24 cellular contexts compared by ENCODE assay signal in the genomic region with DNA sequence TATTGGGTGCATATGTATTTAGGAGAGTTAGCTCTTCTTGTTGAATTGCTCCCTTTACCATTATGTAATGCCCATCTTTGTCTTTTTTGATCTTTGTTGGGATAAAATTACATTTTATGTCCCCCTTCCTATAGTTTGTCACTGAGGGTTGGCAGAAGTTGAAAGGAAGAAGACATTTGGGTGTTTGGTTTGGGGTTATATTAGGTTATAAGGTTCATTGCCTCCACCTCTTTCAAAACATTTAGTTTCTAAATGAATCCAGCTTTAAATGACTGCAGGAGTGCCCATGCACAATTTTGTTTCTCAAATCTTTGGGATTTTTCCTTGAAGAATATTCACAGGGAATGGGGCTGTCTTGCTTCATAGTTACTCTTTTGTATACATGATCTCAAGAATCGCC. TPM values are rescaled to one million over a fixed set of nuclear protein-coding genes. Genes with fewer than 3 reads are reported as not detected.
DNase-seq lines count a peak whose midpoint lies in the region; ATAC-seq and TF ChIP-seq lines count a peak whose summit lies in the region.
"Had no signal": no experiment of that assay in that cellular context is flagged by ENCODE, and none has a peak within 500 bp of the region (broad histone marks: within the 10 kb centered on the region; RNA-seq: fewer than 3 reads in every experiment).

No MANE protein-coding gene starts in this region.

- no peaks in the 10 kb centered on the region for H3K27me3 ChIP-seq in ascending aorta
- H3K27me3 ChIP-seq: BLaER1 had no signal

- POLR2A ChIA-PET in activated CD4-positive, alpha-beta memory T cell treated with anti-CD3 and anti-CD28 coated beads, Interleukin-2, amount 10 ng/mL, durations not matched to agents 7 days and 5 days (lab: Charles Lee): interaction anchor here (0.7 to 1.7 kb wide), 4 partner anchors 15 to 39 kb away, joined by 3 to 11 read pairs (median 4); a partner anchor contains a TSS
- POLR2A ChIA-PET in activated CD4-positive, alpha-beta memory T cell treated with anti-CD3 and anti-CD28 coated beads for 36 hours (lab: Charles Lee): interaction anchor here (1.1 kb wide), 1 partner anchor 14 kb away, joined by 3 read pairs; a partner anchor contains a TSS

- H3K27ac ChIP-seq in SK-N-MC (peak overlapping the region; percentile 35; the same call in 1 of the 2 replicates), ascending aorta (no peak overlapping the region)
- H3K27ac ChIP-seq: 22Rv1, BLaER1, GM23248 had no signal

- no peaks in the 10 kb centered on the region for H3K36me3 ChIP-seq in SK-N-MC (ENCODE audit: insufficient read depth, low read length)
- no peaks in the 10 kb centered on the region for H3K36me3 ChIP-seq in ascending aorta
- H3K36me3 ChIP-seq: BLaER1, HAP-1 had no signal

- no peaks in the 10 kb centered on the region for H3K36me3 Mint-ChIP-seq in activated CD4-positive, alpha-beta memory T cell treated with anti-CD3 and anti-CD28 coated beads, Interleukin-2, amount 10 ng/mL, durations not matched to agents 7 days and 5 days (ENCODE audit: low read depth)
- H3K36me3 Mint-ChIP-seq in activated CD4-positive, alpha-beta memory T cell treated with anti-CD3 and anti-CD28 coated beads for 36 hours: no peaks in the 10 kb centered on the region
- H3K36me3 Mint-ChIP-seq in nephron (ENCODE audit: low read depth) (no peaks in the 10 kb centered on the region), osteocyte (ENCODE audit: unreplicated experiment) (no peaks in the 10 kb centered on the region)

- CTCF ChIA-PET in activated CD4-positive, alpha-beta memory T cell treated with anti-CD3 and anti-CD28 coated beads, Interleukin-2, amount 10 ng/mL, durations not matched to agents 7 days and 5 days (lab: Charles Lee): no interaction called here
- CTCF ChIA-PET in activated CD4-positive, alpha-beta memory T cell treated with anti-CD3 and anti-CD28 coated beads for 36 hours (lab: Charles Lee): interaction anchor here (0.9 to 1.6 kb wide), 2 partner anchors 19 to 58 kb away, joined by 3 to 5 read pairs; no protein-coding TSS in a partner anchor

- H3K9me3 ChIP-seq in SK-N-MC (ENCODE audit: low read depth, low read length) (no peaks in the 10 kb centered on the region), ascending aorta (no peaks in the 10 kb centered on the region)
- H3K9me3 ChIP-seq: BLaER1, HAP-1 had no signal

- H3K4me1 Mint-ChIP-seq in activated CD4-positive, alpha-beta memory T cell treated with anti-CD3 and anti-CD28 coated beads, Interleukin-2, amount 10 ng/mL, durations not matched to agents 7 days and 5 days: peaks cover 46% of the 10 kb centered on the region
- peaks cover 28% of the 10 kb centered on the region for H3K4me1 Mint-ChIP-seq in activated CD4-positive, alpha-beta memory T cell treated with anti-CD3 and anti-CD28 coated beads for 36 hours (ENCODE audit: low read depth)
- peaks cover 8% of the 10 kb centered on the region for H3K4me1 Mint-ChIP-seq in nephron
- H3K4me1 Mint-ChIP-seq in osteocyte (ENCODE audit: unreplicated experiment): peaks cover 16% of the 10 kb centered on the region

- peaks cover 0 to 5% of the 10 kb centered on the region in 2 donors for H3K4me1 ChIP-seq in ascending aorta
- H3K4me1 ChIP-seq: BLaER1, HAP-1 had no signal

- peak; percentile 51 for ATAC-seq in HG02759 (IDR thresholded peaks at IDR 0.05; ENCODE audit: unreplicated experiment)

- no peak for DNase-seq in activated CD4-positive, alpha-beta memory T cell treated with anti-CD3 and anti-CD28 coated beads, Interleukin-2, amount 10 ng/mL, durations not matched to agents 7 days and 5 days
- no peak for DNase-seq in activated CD4-positive, alpha-beta memory T cell treated with anti-CD3 and anti-CD28 coated beads for 36 hours
- DNase-seq in SK-N-MC (ENCODE audit: low read depth, low spot score) (no peak), ascending aorta (ENCODE audit: low spot score in 2 of 2) (no peak), osteocyte (ENCODE audit: extremely low spot score, unreplicated experiment) (no peak)
- DNase-seq in activated CD8-positive, alpha-beta memory T cell treated with anti-CD3 and anti-CD28 coated beads, Interleukin-2, amount 50 U/mL, for 4 hours: no peak
- DNase-seq: ACHN; CD4-positive, alpha-beta T cell; DND-41; GM23248; KBM-7; NCI-H1092 treated with DMSO at 0.1 percent for 48 hours; NCI-H1436 treated with DMSO at 0.1 percent for 48 hours; NCI-H2029; NCI-H345; NCI-H524; NCI-H774; Right ventricle myocardium superior; SW 1271 had no signal

- no peak overlapping the region for H3K4me3 Mint-ChIP-seq in activated CD4-positive, alpha-beta memory T cell treated with anti-CD3 and anti-CD28 coated beads, Interleukin-2, amount 10 ng/mL, durations not matched to agents 7 days and 5 days
- H3K4me3 Mint-ChIP-seq in activated CD4-positive, alpha-beta memory T cell treated with anti-CD3 and anti-CD28 coated beads for 36 hours: no peak overlapping the region
- H3K4me3 Mint-ChIP-seq in nephron (no peak overlapping the region), osteocyte (ENCODE audit: unreplicated experiment) (no peak overlapping the region)
- H3K4me3 Mint-ChIP-seq: CD4-positive, alpha-beta T cell had no signal

- peak overlapping the region; percentile 19 for H3K27ac Mint-ChIP-seq in activated CD4-positive, alpha-beta memory T cell treated with anti-CD3 and anti-CD28 coated beads, Interleukin-2, amount 10 ng/mL, durations not matched to agents 7 days and 5 days
- H3K27ac Mint-ChIP-seq in activated CD4-positive, alpha-beta memory T cell treated with anti-CD3 and anti-CD28 coated beads for 36 hours: no peak overlapping the region
- peak overlapping the region in 2 of 3 experiments; percentile 3 to 6 for H3K27ac Mint-ChIP-seq in nephron
- H3K27ac Mint-ChIP-seq in osteocyte (ENCODE audit: unreplicated experiment): no peak overlapping the region

- H3K9me3 Mint-ChIP-seq in activated CD4-positive, alpha-beta memory T cell treated with anti-CD3 and anti-CD28 coated beads, Interleukin-2, amount 10 ng/mL, durations not matched to agents 7 days and 5 days: no peaks in the 10 kb centered on the region
- H3K9me3 Mint-ChIP-seq in activated CD4-positive, alpha-beta memory T cell treated with anti-CD3 and anti-CD28 coated beads for 36 hours: no peaks in the 10 kb centered on the region
- H3K9me3 Mint-ChIP-seq in nephron (no peaks in the 10 kb centered on the region), osteocyte (ENCODE audit: unreplicated experiment) (no peaks in the 10 kb centered on the region)
- H3K9me3 Mint-ChIP-seq: CD4-positive, alpha-beta T cell had no signal

- intact Hi-C loops in activated CD4-positive, alpha-beta memory T cell treated with anti-CD3 and anti-CD28 coated beads for 36 hours (cut with micrococcal nuclease): loop anchor here (2.0 to 5.0 kb wide), 2 partner anchors 18 to 652 kb away; no protein-coding TSS in a partner anchor
- intact Hi-C loops in ascending aorta (cut with DNase I): no loop called here

- H3K9ac ChIP-seq in SK-N-MC (ENCODE audit: insufficient read length): no peak overlapping the region
- H3K9ac ChIP-seq: BLaER1, GM23248 had no signal

- TF ChIP-seq CTCF in nephron (IDR thresholded peaks at IDR 0.05; ENCODE audit: unreplicated experiment in 3 of 3) (no peak), ascending aorta (IDR thresholded peaks at IDR 0.05) (no peak), osteocyte (IDR thresholded peaks at IDR 0.05) (no peak)

- H3K27me3 Mint-ChIP-seq in activated CD4-positive, alpha-beta memory T cell treated with anti-CD3 and anti-CD28 coated beads, Interleukin-2, amount 10 ng/mL, durations not matched to agents 7 days and 5 days: peaks cover 6% of the 10 kb centered on the region
- no peaks in the 10 kb centered on the region for H3K27me3 Mint-ChIP-seq in activated CD4-positive, alpha-beta memory T cell treated with anti-CD3 and anti-CD28 coated beads for 36 hours
- H3K27me3 Mint-ChIP-seq in nephron (ENCODE audit: low read depth) (peaks cover 11% of the 10 kb centered on the region), osteocyte (ENCODE audit: unreplicated experiment) (no peaks in the 10 kb centered on the region)
- H3K27me3 Mint-ChIP-seq: CD4-positive, alpha-beta T cell had no signal

- no peak overlapping the region for H3K4me3 ChIP-seq in SK-N-MC
- H3K4me3 ChIP-seq in ascending aorta: no peak overlapping the region
- H3K4me3 ChIP-seq: BLaER1, GM23248, HAP-1 had no signal

RNA-seq across cellular contexts. Expression of a gene that starts 14.6 kb away (rescaled TPM):
- total RNA-seq in activated CD4-positive, alpha-beta memory T cell treated with anti-CD3 and anti-CD28 coated beads, Interleukin-2, amount 10 ng/mL, durations not matched to agents 7 days and 5 days: 100 to 1,000 TPM; 145 to 146 TPM
- 10 to 100 TPM; 83.7 to 88.3 TPM for total RNA-seq in activated CD4-positive, alpha-beta memory T cell treated with anti-CD3 and anti-CD28 coated beads for 36 hours
- total RNA-seq in ascending aorta (45.8 TPM), osteocyte (30.0 and 32.4 TPM in 2 replicates)

Comparison
In these comparisons a context has a peak if more than half of its experiments do, and no peak if none do; other contexts are left out.
1. H3K27ac Mint-ChIP-seq: peak in activated CD4-positive, alpha-beta memory T cell treated with anti-CD3 and anti-CD28 coated beads, Interleukin-2, amount 10 ng/mL, durations not matched to agents 7 days and 5 days (single experiment) and nephron (2 of 3); none in activated CD4-positive, alpha-beta memory T cell treated with anti-CD3 and anti-CD28 coated beads for 36 hours (single experiment) and osteocyte (single experiment).